ENCODE assay signal across 18 cellular contexts in genomic region chr15:57746752-57747151, GRCh38. TPM values are rescaled to one million over a fixed set of nuclear protein-coding genes. Genes with fewer than 3 reads are reported as not detected.
DNase-seq lines count a peak whose midpoint lies in the region; ATAC-seq and TF ChIP-seq lines count a peak whose summit lies in the region.
"Had no signal": no experiment of that assay in that cellular context is flagged by ENCODE, and none has a peak within 500 bp of the region (broad histone marks: within the 10 kb centered on the region; RNA-seq: fewer than 3 reads in every experiment).

No MANE protein-coding gene starts in this region.

- H3K27ac Mint-ChIP-seq in dendritic cell treated with granulocyte-macrophage colony-stimulating factor and Interleukin-4, amounts not matched to agents 40 ng/mL and 50 ng/mL, for 4 days = peak overlapping the region; percentile 31
- H3K27ac Mint-ChIP-seq in naive thymus-derived CD4-positive, alpha-beta T cell = peak overlapping the region in 8 of 9 donors; percentile 32 to 77 (median 60)

- H3K4me3 ChIP-seq in naive thymus-derived CD4-positive, alpha-beta T cell (ENCODE audit: low read length) = peak overlapping the region; percentile 10
- H3K4me3 ChIP-seq in thoracic aorta = peak overlapping the region; percentile 52
- H3K4me3 ChIP-seq: adrenal gland, GM12878 had no signal

- H3K4me3 Mint-ChIP-seq in dendritic cell treated with granulocyte-macrophage colony-stimulating factor and Interleukin-4, amounts not matched to agents 40 ng/mL and 50 ng/mL, for 4 days = peak overlapping the region; percentile 47
- peak overlapping the region; percentile 8 to 80 (median 54) for H3K4me3 Mint-ChIP-seq in naive thymus-derived CD4-positive, alpha-beta T cell

- POLR2A ChIA-PET in naive thymus-derived CD4-positive, alpha-beta T cell (lab: Charles Lee) = no interaction called here

- H3K4me1 ChIP-seq in naive thymus-derived CD4-positive, alpha-beta T cell (ENCODE audit: control insufficient read depth in 2 of 2, insufficient read depth in 2 of 2, low read length in 2 of 2) = no peaks in the 10 kb centered on the region
- H3K4me1 ChIP-seq in thoracic aorta (ENCODE audit: control insufficient read depth in 1 of 2, low read depth in 2 of 2) = no peaks in the 10 kb centered on the region
- H3K4me1 ChIP-seq: adrenal gland, heart right ventricle had no signal

- no peaks in the 10 kb centered on the region for H3K36me3 ChIP-seq in naive thymus-derived CD4-positive, alpha-beta T cell (ENCODE audit: control insufficient read depth in 2 of 3, insufficient read depth in 3 of 3, low read length in 3 of 3)
- H3K36me3 ChIP-seq in thoracic aorta = no peaks in the 10 kb centered on the region
- H3K36me3 ChIP-seq: adrenal gland, heart right ventricle had no signal

- H3K9me3 ChIP-seq in naive thymus-derived CD4-positive, alpha-beta T cell (ENCODE audit: control insufficient read depth in 2 of 3, low read length in 3 of 3) = no peaks in the 10 kb centered on the region
- no peaks in the 10 kb centered on the region for H3K9me3 ChIP-seq in thoracic aorta
- H3K9me3 ChIP-seq: adrenal gland, heart right ventricle had no signal

- CTCF ChIA-PET in naive thymus-derived CD4-positive, alpha-beta T cell (lab: Charles Lee) = no interaction called here

- TF ChIP-seq CTCF in thoracic aorta (IDR thresholded peaks at IDR 0.05) = no peak

- no peaks in the 10 kb centered on the region for H3K36me3 Mint-ChIP-seq in dendritic cell treated with granulocyte-macrophage colony-stimulating factor and Interleukin-4, amounts not matched to agents 40 ng/mL and 50 ng/mL, for 4 days (ENCODE audit: low read depth)
- H3K36me3 Mint-ChIP-seq in naive thymus-derived CD4-positive, alpha-beta T cell = peaks cover 0 to 11% (median 5%) of the 10 kb centered on the region in 5 donors
- H3K36me3 Mint-ChIP-seq: CD4-positive, CD25-positive, alpha-beta regulatory T cell had no signal

- no peak for ATAC-seq in naive thymus-derived CD4-positive, alpha-beta T cell
- no peak for ATAC-seq in thoracic aorta (ENCODE audit: insufficient number of reproducible peaks, low FRiP score, low read depth)
- no peak for ATAC-seq in GM21390 (IDR thresholded peaks at IDR 0.05; ENCODE audit: unreplicated experiment)
- no peak for ATAC-seq in GM21367 (IDR thresholded peaks at IDR 0.05; ENCODE audit: unreplicated experiment)
- no peak for ATAC-seq in GM18520 (IDR thresholded peaks at IDR 0.05; ENCODE audit: unreplicated experiment)

- H3K27me3 Mint-ChIP-seq in dendritic cell treated with granulocyte-macrophage colony-stimulating factor and Interleukin-4, amounts not matched to agents 40 ng/mL and 50 ng/mL, for 4 days = peaks cover 2% of the 10 kb centered on the region
- peaks cover 0 to 11% (median 0%) of the 10 kb centered on the region in 5 donors for H3K27me3 Mint-ChIP-seq in naive thymus-derived CD4-positive, alpha-beta T cell
- H3K27me3 Mint-ChIP-seq: CD4-positive, CD25-positive, alpha-beta regulatory T cell had no signal

- no peaks in the 10 kb centered on the region for H3K27me3 ChIP-seq in naive thymus-derived CD4-positive, alpha-beta T cell (ENCODE audit: control insufficient read depth in 2 of 2, insufficient read depth in 2 of 2, low read length in 2 of 2)
- no peaks in the 10 kb centered on the region for H3K27me3 ChIP-seq in thoracic aorta (replicated peaks; ENCODE audit: insufficient read depth)
- H3K27me3 ChIP-seq: adrenal gland, heart right ventricle had no signal

- no peaks in the 10 kb centered on the region for H3K9me3 Mint-ChIP-seq in dendritic cell treated with granulocyte-macrophage colony-stimulating factor and Interleukin-4, amounts not matched to agents 40 ng/mL and 50 ng/mL, for 4 days
- peaks cover 0 to 6% (median 0%) of the 10 kb centered on the region in 11 donors for H3K9me3 Mint-ChIP-seq in naive thymus-derived CD4-positive, alpha-beta T cell
- H3K9me3 Mint-ChIP-seq: CD4-positive, CD25-positive, alpha-beta regulatory T cell had no signal

- peaks cover 8% of the 10 kb centered on the region for H3K4me1 Mint-ChIP-seq in dendritic cell treated with granulocyte-macrophage colony-stimulating factor and Interleukin-4, amounts not matched to agents 40 ng/mL and 50 ng/mL, for 4 days (ENCODE audit: low read depth)
- H3K4me1 Mint-ChIP-seq in naive thymus-derived CD4-positive, alpha-beta T cell = peaks cover 0 to 7% (median 0%) of the 10 kb centered on the region in 7 donors
- H3K4me1 Mint-ChIP-seq: CD4-positive, CD25-positive, alpha-beta regulatory T cell had no signal

- H3K27ac ChIP-seq in naive thymus-derived CD4-positive, alpha-beta T cell (ENCODE audit: low read depth, low read length) = no peak overlapping the region
- H3K27ac ChIP-seq in thoracic aorta = no peak overlapping the region
- H3K27ac ChIP-seq: 22Rv1, adrenal gland, HL-60 had no signal

- intact Hi-C loops in dendritic cell treated with granulocyte-macrophage colony-stimulating factor and Interleukin-4, amounts not matched to agents 40 ng/mL and 50 ng/mL, for 4 days (cut with micrococcal nuclease) = loop anchor here (10.0 kb wide), 1 partner anchor 328 kb away; no protein-coding TSS in a partner anchor
- intact Hi-C loops in naive thymus-derived CD4-positive, alpha-beta T cell (cut with micrococcal nuclease) = loop anchor here in 1 of 2 donors (5.0 kb wide), 1 partner anchor 326 kb away; no protein-coding TSS in a partner anchor

- DNase-seq in DMS79 treated with DMSO at 0.1 percent for 48 hours (lab: John Stamatoyannopoulos, UW) (peak; percentile 24), DMS79 (lab: John Stamatoyannopoulos, UW) (no peak), thoracic aorta (ENCODE audit: low spot score) (no peak)
- no peak for DNase-seq in naive thymus-derived CD4-positive, alpha-beta T cell
- DNase-seq: activated T-cell treated with anti-CD3 and anti-CD28 coated beads, Interleukin-2, amount 50 U/mL, for 1 hour; adrenal gland; EL; stimulated activated CD4-positive, alpha-beta T cell treated with anti-CD3 and anti-CD28 coated beads, Interleukin-4, amount 100 ng/mL, for 24 hours; T1000 had no signal

RNA-seq across cellular contexts. Expression of gene POLR2M, which starts 40.2 kb away (rescaled TPM):
- total RNA-seq in naive thymus-derived CD4-positive, alpha-beta T cell = 100 to 1,000 TPM in 2 of 5 experiments, 10 to 100 TPM in 3; 67.0 to 105 (median 82.9) TPM
- 10 to 100 TPM; 60.4 to 74.9 TPM for polyA plus RNA-seq in naive thymus-derived CD4-positive, alpha-beta T cell
- total RNA-seq in thoracic aorta = 100 to 1,000 TPM in 1 of 2 donors, 10 to 100 TPM in 1; 90.2 to 199 TPM
